ENCODE assay signal across 12 cellular contexts in the genomic region with DNA sequence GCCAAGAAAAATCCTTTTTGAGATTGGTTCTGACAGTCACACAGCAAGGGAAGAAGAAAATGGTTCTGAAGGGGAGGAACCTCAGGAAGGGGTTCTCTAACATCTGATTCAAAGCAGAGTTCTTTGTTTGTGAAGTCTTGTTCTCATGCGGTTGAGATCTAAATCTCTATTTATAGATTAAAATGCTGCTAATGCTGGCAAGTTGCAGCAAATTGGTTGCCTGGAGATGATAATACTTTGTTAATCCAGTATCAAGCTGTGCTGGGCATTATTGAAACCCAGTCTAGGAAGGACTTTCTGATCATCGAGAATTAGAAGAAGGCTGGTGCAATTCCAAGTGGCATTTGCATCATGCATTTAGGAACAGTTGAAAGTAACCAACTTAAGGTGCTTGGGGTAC.
"Had no signal": no experiment of that assay in that cellular context is flagged by ENCODE, and none has a peak within 500 bp of the region (broad histone marks: within the 10 kb centered on the region; RNA-seq: fewer than 3 reads in every experiment).

No MANE protein-coding gene starts in this region.

- H3K36me3 ChIP-seq: esophagus squamous epithelium, gastroesophageal sphincter, right atrium auricular region, stomach, uterus had no signal

- DNase-seq: activated CD4-positive, alpha-beta memory T cell treated with anti-CD3 and anti-CD28 coated beads, Interleukin-2, amount 10 ng/mL, durations not matched to agents 7 days and 5 days; activated gamma-delta T cell treated with Interleukin-2 at 50 U/mL for 16 hours; activated naive CD8-positive, alpha-beta T cell treated with anti-CD3 and anti-CD28 coated beads for 36 hours; activated T-cell treated with anti-CD3 and anti-CD28 coated beads, Interleukin-2, amount 50 U/mL, for 72 hours; anterior cingulate cortex; esophagus squamous epithelium; posterior cingulate gyrus; stomach; uterus had no signal

- H3K4me1 ChIP-seq: right atrium auricular region, uterus had no signal

- H3K4me3 Mint-ChIP-seq: activated CD4-positive, alpha-beta memory T cell treated with anti-CD3 and anti-CD28 coated beads, Interleukin-2, amount 10 ng/mL, durations not matched to agents 7 days and 5 days; activated naive CD8-positive, alpha-beta T cell treated with anti-CD3 and anti-CD28 coated beads for 36 hours; activated T-cell treated with anti-CD3 and anti-CD28 coated beads, Interleukin-2, amount 50 U/mL, for 72 hours had no signal

- H3K27ac ChIP-seq: esophagus squamous epithelium, gastroesophageal sphincter, right atrium auricular region, skin epidermis, uterus had no signal

- H3K9me3 ChIP-seq: esophagus squamous epithelium, gastroesophageal sphincter, right atrium auricular region, stomach, uterus had no signal

- H3K27me3 ChIP-seq: gastroesophageal sphincter, right atrium auricular region, stomach, uterus had no signal

- ATAC-seq: activated T-cell treated with anti-CD3 and anti-CD28 coated beads, Interleukin-2, amount 50 U/mL, for 72 hours; gastroesophageal sphincter had no signal

- H3K4me3 ChIP-seq: esophagus squamous epithelium, gastroesophageal sphincter, right atrium auricular region, skin epidermis, stomach, uterus had no signal

- H3K4me1 Mint-ChIP-seq: activated CD4-positive, alpha-beta memory T cell treated with anti-CD3 and anti-CD28 coated beads, Interleukin-2, amount 10 ng/mL, durations not matched to agents 7 days and 5 days; activated naive CD8-positive, alpha-beta T cell treated with anti-CD3 and anti-CD28 coated beads for 36 hours had no signal

- H3K36me3 Mint-ChIP-seq: activated naive CD8-positive, alpha-beta T cell treated with anti-CD3 and anti-CD28 coated beads for 36 hours had no signal

- H3K27ac Mint-ChIP-seq: activated CD4-positive, alpha-beta memory T cell treated with anti-CD3 and anti-CD28 coated beads, Interleukin-2, amount 10 ng/mL, durations not matched to agents 7 days and 5 days; activated naive CD8-positive, alpha-beta T cell treated with anti-CD3 and anti-CD28 coated beads for 36 hours; activated T-cell treated with anti-CD3 and anti-CD28 coated beads, Interleukin-2, amount 50 U/mL, for 72 hours had no signal

- H3K9me3 Mint-ChIP-seq: activated CD4-positive, alpha-beta memory T cell treated with anti-CD3 and anti-CD28 coated beads, Interleukin-2, amount 10 ng/mL, durations not matched to agents 7 days and 5 days; activated naive CD8-positive, alpha-beta T cell treated with anti-CD3 and anti-CD28 coated beads for 36 hours had no signal
